ENCODE assay signal across 8 cellular contexts in the genomic region with DNA sequence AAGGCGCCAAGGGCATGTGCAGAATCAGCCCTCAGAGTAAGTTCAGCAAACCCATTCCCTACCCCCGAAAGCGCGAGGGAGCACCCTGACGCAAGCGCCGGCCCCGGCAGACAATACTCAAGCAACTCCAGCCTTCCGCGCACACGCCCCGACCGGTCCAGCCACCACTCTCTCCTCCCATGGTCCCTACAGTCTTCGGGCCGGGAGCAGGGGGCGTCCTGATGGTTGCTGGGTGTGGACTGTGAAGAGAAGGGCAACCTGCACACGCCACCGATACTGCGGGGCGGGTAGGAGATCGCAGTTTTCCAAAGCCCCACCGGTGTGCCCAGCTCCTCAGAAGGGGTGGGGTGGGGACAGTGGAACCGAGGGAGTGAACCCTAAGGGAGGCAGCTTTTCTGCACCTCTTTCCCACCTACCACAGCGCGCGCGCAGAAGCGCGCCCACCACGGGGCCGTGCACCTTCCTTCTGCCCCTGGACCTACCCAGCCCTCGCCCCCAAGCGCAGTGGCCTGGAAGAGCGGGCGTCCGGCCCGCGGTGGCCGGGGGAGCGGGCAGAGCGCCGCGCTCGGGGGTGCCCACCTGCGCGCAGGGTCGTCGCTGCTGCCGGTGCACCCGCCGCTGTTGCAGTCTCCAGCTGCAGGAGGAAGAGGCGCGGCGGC.
DNase-seq lines count a peak whose midpoint lies in the region; ATAC-seq and TF ChIP-seq lines count a peak whose summit lies in the region.

No MANE protein-coding gene starts in this region.

- peaks cover 14% of the 10 kb centered on the region for H3K4me1 Mint-ChIP-seq in CD8-positive, alpha-beta T cell (ENCODE audit: low read depth)
- peaks cover 49% of the 10 kb centered on the region for H3K4me1 Mint-ChIP-seq in activated CD4-positive, alpha-beta memory T cell treated with anti-CD3 and anti-CD28 coated beads, Interleukin-2, amount 10 ng/mL, durations not matched to agents 7 days and 5 days
- peaks cover 0 to 41% (median 9%) of the 10 kb centered on the region in 7 donors for H3K4me1 Mint-ChIP-seq in naive thymus-derived CD4-positive, alpha-beta T cell

- peak overlapping the region; percentile 52 for H3K27ac Mint-ChIP-seq in CD8-positive, alpha-beta T cell
- peak overlapping the region; percentile 89 for H3K27ac Mint-ChIP-seq in activated CD4-positive, alpha-beta memory T cell treated with anti-CD3 and anti-CD28 coated beads, Interleukin-2, amount 10 ng/mL, durations not matched to agents 7 days and 5 days
- peak overlapping the region in 7 of 9 donors; percentile 17 to 91 (median 70) for H3K27ac Mint-ChIP-seq in naive thymus-derived CD4-positive, alpha-beta T cell

- peak overlapping the region; percentile 93 for H3K4me3 Mint-ChIP-seq in CD8-positive, alpha-beta T cell
- H3K4me3 Mint-ChIP-seq in activated CD4-positive, alpha-beta memory T cell treated with anti-CD3 and anti-CD28 coated beads, Interleukin-2, amount 10 ng/mL, durations not matched to agents 7 days and 5 days = peak overlapping the region; percentile 99
- peak overlapping the region; percentile 88 to 95 (median 92) for H3K4me3 Mint-ChIP-seq in naive thymus-derived CD4-positive, alpha-beta T cell

- peak overlapping the region; percentile 66 for H3K4me3 ChIP-seq in CD8-positive, alpha-beta T cell (ENCODE audit: low read depth, low read length)
- H3K4me3 ChIP-seq in naive thymus-derived CD4-positive, alpha-beta T cell (ENCODE audit: low read length) = peak overlapping the region; percentile 77

- CTCF ChIA-PET in CD8-positive, alpha-beta T cell (lab: Charles Lee) = interaction anchor here (1.0 kb wide), 1 partner anchor 49 kb away, joined by 6 read pairs; no protein-coding TSS in a partner anchor
- CTCF ChIA-PET in activated CD4-positive, alpha-beta memory T cell treated with anti-CD3 and anti-CD28 coated beads, Interleukin-2, amount 10 ng/mL, durations not matched to agents 7 days and 5 days (lab: Charles Lee) = interaction anchor here (1.4 to 1.9 kb wide), 5 partner anchors 43 to 558 kb away, joined by 3 to 11 read pairs (median 5); no protein-coding TSS in a partner anchor
- CTCF ChIA-PET in naive thymus-derived CD4-positive, alpha-beta T cell (lab: Charles Lee) = interaction anchor here (0.6 to 0.7 kb wide), 2 partner anchors 13 to 45 kb away, joined by 4 read pairs; no protein-coding TSS in a partner anchor

- no peaks in the 10 kb centered on the region for H3K9me3 ChIP-seq in CD8-positive, alpha-beta T cell (ENCODE audit: low read length)
- no peaks in the 10 kb centered on the region for H3K9me3 ChIP-seq in naive thymus-derived CD4-positive, alpha-beta T cell (ENCODE audit: control insufficient read depth in 2 of 3, low read length in 3 of 3)

- no peak overlapping the region for H3K27ac ChIP-seq in CD8-positive, alpha-beta T cell (ENCODE audit: low read depth, low read length)
- peak overlapping the region; percentile 89 for H3K27ac ChIP-seq in epithelial cell of prostate
- peak overlapping the region; percentile 45 for H3K27ac ChIP-seq in naive thymus-derived CD4-positive, alpha-beta T cell (ENCODE audit: low read depth, low read length)

- DNase-seq in CD8-positive, alpha-beta T cell = peak in 3 of 7 experiments; percentile 18 to 55 (median 18)
- peak; percentile 41 for DNase-seq in LHCN-M2 (ENCODE audit: low read depth)
- peak; percentile 41 for DNase-seq in activated CD4-positive, alpha-beta memory T cell treated with anti-CD3 and anti-CD28 coated beads, Interleukin-2, amount 10 ng/mL, durations not matched to agents 7 days and 5 days
- no peak for DNase-seq in epithelial cell of prostate (ENCODE audit: low read depth, low spot score)
- DNase-seq in naive thymus-derived CD4-positive, alpha-beta T cell = peak in 8 of 9 donors; percentile 4 to 32 (median 14)
- no peak for DNase-seq in NCI-H2107 treated with DMSO at 0.1 percent for 48 hours (lab: John Stamatoyannopoulos, UW; ENCODE audit: unreplicated experiment)
- no peak for DNase-seq in NCI-H2196 (lab: John Stamatoyannopoulos, UW; ENCODE audit: unreplicated experiment)

- intact Hi-C loops in CD8-positive, alpha-beta T cell (cut with DNase I, micrococcal nuclease) = loop anchor here (2.0 to 5.0 kb wide), 3 partner anchors 44 to 94 kb away; no protein-coding TSS in a partner anchor
- intact Hi-C loops in naive thymus-derived CD4-positive, alpha-beta T cell (cut with micrococcal nuclease) = loop anchor here (1.0 to 5.0 kb wide), 6 partner anchors 98 to 986 kb away; partner anchors contain the start of genes KDM6A (in 1 of the 2), RP2 (in 1 of the 2), SLC9A7 (in 1 of the 2) and ZNF674 (in 1 of the 2)

- POLR2A ChIA-PET in CD8-positive, alpha-beta T cell (lab: Charles Lee) = no interaction called here
- POLR2A ChIA-PET in activated CD4-positive, alpha-beta memory T cell treated with anti-CD3 and anti-CD28 coated beads, Interleukin-2, amount 10 ng/mL, durations not matched to agents 7 days and 5 days (lab: Charles Lee) = interaction anchor here (1.0 to 4.6 kb wide), 9 partner anchors 19 to 93 kb away, joined by 3 to 39 read pairs (median 8); no protein-coding TSS in a partner anchor
- POLR2A ChIA-PET in naive thymus-derived CD4-positive, alpha-beta T cell (lab: Charles Lee) = interaction anchor here (2.1 to 3.1 kb wide), 2 partner anchors 45 to 50 kb away, joined by 8 to 24 read pairs; no protein-coding TSS in a partner anchor

- no peaks in the 10 kb centered on the region for H3K27me3 ChIP-seq in CD8-positive, alpha-beta T cell (ENCODE audit: insufficient read depth, low read length)
- H3K27me3 ChIP-seq in naive thymus-derived CD4-positive, alpha-beta T cell (ENCODE audit: control insufficient read depth in 2 of 2, insufficient read depth in 2 of 2, low read length in 2 of 2) = no peaks in the 10 kb centered on the region

- H3K36me3 Mint-ChIP-seq in CD8-positive, alpha-beta T cell = peaks cover 15% of the 10 kb centered on the region
- H3K36me3 Mint-ChIP-seq in activated CD4-positive, alpha-beta memory T cell treated with anti-CD3 and anti-CD28 coated beads, Interleukin-2, amount 10 ng/mL, durations not matched to agents 7 days and 5 days (ENCODE audit: low read depth) = peaks cover 35% of the 10 kb centered on the region
- H3K36me3 Mint-ChIP-seq in naive thymus-derived CD4-positive, alpha-beta T cell = peaks cover 0 to 14% (median 0%) of the 10 kb centered on the region in 5 donors

- H3K4me1 ChIP-seq in CD8-positive, alpha-beta T cell (ENCODE audit: insufficient read depth, low read length) = no peaks in the 10 kb centered on the region
- no peaks in the 10 kb centered on the region for H3K4me1 ChIP-seq in naive thymus-derived CD4-positive, alpha-beta T cell (ENCODE audit: control insufficient read depth in 2 of 2, insufficient read depth in 2 of 2, low read length in 2 of 2)

- no peak for TF ChIP-seq CTCF in CD8-positive, alpha-beta T cell (IDR thresholded peaks at IDR 0.05)

- H3K27me3 Mint-ChIP-seq in CD8-positive, alpha-beta T cell (ENCODE audit: low read depth) = no peaks in the 10 kb centered on the region
- H3K27me3 Mint-ChIP-seq in activated CD4-positive, alpha-beta memory T cell treated with anti-CD3 and anti-CD28 coated beads, Interleukin-2, amount 10 ng/mL, durations not matched to agents 7 days and 5 days = no peaks in the 10 kb centered on the region
- no peaks in the 10 kb centered on the region for H3K27me3 Mint-ChIP-seq in naive thymus-derived CD4-positive, alpha-beta T cell

- H3K9me3 Mint-ChIP-seq in CD8-positive, alpha-beta T cell = no peaks in the 10 kb centered on the region
- no peaks in the 10 kb centered on the region for H3K9me3 Mint-ChIP-seq in activated CD4-positive, alpha-beta memory T cell treated with anti-CD3 and anti-CD28 coated beads, Interleukin-2, amount 10 ng/mL, durations not matched to agents 7 days and 5 days
- H3K9me3 Mint-ChIP-seq in naive thymus-derived CD4-positive, alpha-beta T cell = peaks cover 0 to 2% (median 0%) of the 10 kb centered on the region in 11 donors

- peak; percentile 5 for ATAC-seq in CD8-positive, alpha-beta T cell
- peak; percentile 28 for ATAC-seq in naive thymus-derived CD4-positive, alpha-beta T cell
- ATAC-seq in HG03097 (IDR thresholded peaks at IDR 0.05; ENCODE audit: low FRiP score, unreplicated experiment) = no peak

- H3K36me3 ChIP-seq in CD8-positive, alpha-beta T cell (ENCODE audit: insufficient read depth, low read length) = no peaks in the 10 kb centered on the region
- H3K36me3 ChIP-seq in naive thymus-derived CD4-positive, alpha-beta T cell (ENCODE audit: control insufficient read depth in 2 of 3, insufficient read depth in 3 of 3, low read length in 3 of 3) = no peaks in the 10 kb centered on the region

Comparison
In these comparisons a context has a peak if more than half of its experiments do, and no peak if none do; other contexts are left out.
1. DNase-seq: peak in LHCN-M2 (single experiment), activated CD4-positive, alpha-beta memory T cell treated with anti-CD3 and anti-CD28 coated beads, Interleukin-2, amount 10 ng/mL, durations not matched to agents 7 days and 5 days (single experiment) and naive thymus-derived CD4-positive, alpha-beta T cell (8 of 9); none in epithelial cell of prostate (single experiment), NCI-H2107 treated with DMSO at 0.1 percent for 48 hours (single experiment) and NCI-H2196 (single experiment).
2. Peak in every context shown above with its lines, with median percentiles within 50 percentile points of each other: H3K27ac Mint-ChIP-seq and H3K4me3 Mint-ChIP-seq.